20 cellular contexts compared by ENCODE assay signal in the genomic region with DNA sequence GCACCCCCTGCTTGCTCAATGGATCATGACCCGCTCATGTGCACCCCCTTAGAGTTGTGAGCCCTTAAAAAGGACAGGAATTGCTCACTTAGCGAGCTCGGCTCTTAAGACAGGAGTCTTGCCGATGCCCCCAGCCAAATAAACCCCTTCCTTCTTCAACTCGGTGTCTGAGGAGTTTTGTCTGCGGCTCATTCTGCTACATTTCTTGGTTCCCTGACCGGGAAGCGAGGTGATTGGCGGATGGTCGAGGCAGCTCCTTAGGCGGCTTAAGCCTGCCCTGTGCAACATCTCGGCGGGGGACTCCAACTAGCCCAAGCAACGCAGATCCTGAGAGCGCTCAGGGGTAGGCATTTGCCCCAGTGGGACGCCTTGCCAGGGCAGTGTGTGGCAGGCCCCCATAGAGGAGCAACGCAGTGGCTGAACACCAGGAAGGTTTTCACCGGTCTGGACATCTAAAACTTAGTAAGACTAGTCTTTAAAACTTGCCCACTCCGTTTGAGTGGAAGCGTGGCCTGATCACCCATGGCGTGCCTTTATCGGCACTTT. TPM values are rescaled to one million over a fixed set of nuclear protein-coding genes. Genes with fewer than 3 reads are reported as not detected.
"Had no signal": no experiment of that assay in that cellular context is flagged by ENCODE, and none has a peak within 500 bp of the region (broad histone marks: within the 10 kb centered on the region; RNA-seq: fewer than 3 reads in every experiment).

No MANE protein-coding gene starts in this region.

- H3K4me3 ChIP-seq: coronary artery, gastroesophageal sphincter, left lung, lower lobe of right lung, sigmoid colon, stomach, thyroid gland, upper lobe of right lung, vagina had no signal

- H3K9me3 ChIP-seq: gastroesophageal sphincter, left lung, lower lobe of right lung, neutrophil, sigmoid colon, stomach, thyroid gland, upper lobe of right lung, vagina had no signal

- H3K36me3 ChIP-seq: gastroesophageal sphincter, left lung, neutrophil, sigmoid colon, stomach, thyroid gland, upper lobe of right lung, vagina had no signal

- H3K27me3 ChIP-seq: gastroesophageal sphincter, left lung, neutrophil, sigmoid colon, stomach, thyroid gland, upper lobe of right lung, vagina had no signal

- H3K27ac ChIP-seq: coronary artery, gastroesophageal sphincter, left lung, lower lobe of right lung, neutrophil, sigmoid colon, stomach, thyroid gland, upper lobe of right lung, vagina had no signal

- H3K4me1 ChIP-seq: gastroesophageal sphincter, lower lobe of right lung, sigmoid colon, stomach, upper lobe of right lung, vagina had no signal

- ATAC-seq: gastroesophageal sphincter, left lung, lower lobe of right lung, upper lobe of right lung had no signal

- DNase-seq: effector CD4-positive, alpha-beta T cell; glutamatergic neuron; islet precursor cell; left lung; lower lobe of right lung; naive B cell; posterior cingulate gyrus; stimulated activated CD4-positive, alpha-beta T cell treated with anti-CD3 and anti-CD28 coated beads, Interleukin-2, amount 100 ng/mL, for 24 hours; stimulated activated CD4-positive, alpha-beta T cell treated with anti-CD3 and anti-CD28 coated beads, Interleukin-4, amount 100 ng/mL, for 4 hours; stimulated activated naive CD4-positive, alpha-beta T cell; stomach; substantia nigra; thyroid gland; upper lobe of right lung had no signal

RNA-seq across cellular contexts. Expression of gene SLCO2A1, which starts 9.5 kb away (rescaled TPM):
- polyA plus RNA-seq: neural cell had no signal
